ENCODE assay signal across 9 cellular contexts in the genomic region with DNA sequence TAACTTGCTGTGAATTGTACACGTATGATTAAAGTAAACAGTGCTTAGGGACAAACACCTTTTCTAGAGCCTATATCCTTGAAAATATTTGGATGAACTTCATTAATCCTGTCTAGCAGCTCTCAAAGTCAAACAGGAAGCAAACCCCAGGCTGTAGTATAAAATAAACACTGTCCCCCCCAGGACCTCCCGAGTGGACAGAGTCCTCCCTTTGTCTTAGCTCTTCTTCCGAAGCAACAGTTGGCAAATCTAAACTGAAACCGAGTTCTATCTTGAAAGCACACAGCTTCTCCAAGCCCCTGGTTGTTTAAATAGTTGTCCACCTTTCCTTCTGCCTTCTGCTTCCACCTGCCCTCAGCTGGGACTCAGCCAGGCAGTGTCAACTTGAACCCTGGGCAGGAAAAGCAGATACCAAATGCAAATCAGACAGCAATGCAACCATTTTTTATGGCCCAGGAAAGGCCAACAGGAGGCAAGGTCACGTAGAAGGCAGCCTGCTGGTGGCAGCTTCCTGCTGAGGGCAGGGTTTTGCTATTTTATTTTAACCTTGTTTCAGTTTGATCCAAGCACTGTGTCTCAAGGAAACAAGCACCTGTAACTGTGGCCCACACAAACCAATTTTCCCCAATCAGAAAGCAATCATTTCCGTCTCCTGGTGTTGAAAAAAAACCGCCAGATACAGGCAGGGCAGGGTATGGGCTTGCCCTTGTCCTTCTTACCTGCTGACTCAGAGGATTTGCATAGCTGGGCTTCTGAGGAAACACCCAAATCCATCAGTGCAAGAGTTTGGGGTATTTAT.
DNase-seq lines count a peak whose midpoint lies in the region; ATAC-seq, FAIRE-seq and TF ChIP-seq lines count a peak whose summit lies in the region.
"Had no signal": no experiment of that assay in that cellular context is flagged by ENCODE, and none has a peak within 500 bp of the region (broad histone marks: within the 10 kb centered on the region; RNA-seq: fewer than 3 reads in every experiment).

No MANE protein-coding gene starts in this region.

- intact Hi-C loops in K562 (cut with micrococcal nuclease): no loop called here

- TF ChIP-seq CTCF in K562 (IDR thresholded peaks at IDR 0.05 in 2 of 3, conservative IDR thresholded peaks at IDR 0.05 in 1 of 3; ENCODE audit: insufficient read depth in 2 of 3, low read depth in 1 of 3, low read length in 3 of 3) (no peak), brain microvascular endothelial cell (IDR thresholded peaks at IDR 0.05; ENCODE audit: low read depth, low read length, missing control alignments) (no peak), gastroesophageal sphincter (IDR thresholded peaks at IDR 0.05) (no peak)

- BruUV-seq in K562 (replicated peaks; lab: Mats Ljungman, UMichigan): no TSS peak

- no peak for FAIRE-seq in K562 (lab: Jason Lieb, UNC)

- 27% methylated on average over 7 of the region's 7 CpGs for WGBS in K562 (ENCODE audit: insufficient coverage, low coverage, missing lambda C conversion rate)
- WGBS in gastroesophageal sphincter (ENCODE audit: low coverage in 1 of 2), 2 donors: 40 to 52% methylated on average over 6 to 7 of the region's 7 CpGs

- no peak for TF ChIP-seq POLR2A in K562 (conservative IDR thresholded peaks at IDR 0.05)
- no peak for TF ChIP-seq POLR2A in gastroesophageal sphincter (IDR thresholded peaks at IDR 0.05)

- H3K4me2 ChIP-seq in K562 (ENCODE audit: insufficient read depth, low read length): peak overlapping the region; percentile 42

- H3K79me2 ChIP-seq in K562 (ENCODE audit: control insufficient read depth, insufficient read depth, low read length): no peaks in the 10 kb centered on the region

- peaks cover 10 to 29% of the 10 kb centered on the region in 2 experiments; a peak in 4 of 5 replicates for H3K4me1 ChIP-seq in K562 (replicated peaks in 1 of 2; ENCODE audit: control insufficient read depth in 2 of 2, insufficient read depth in 2 of 2, low read length in 2 of 2)
- no peaks in the 10 kb centered on the region for H3K4me1 ChIP-seq in gastroesophageal sphincter
- H3K4me1 ChIP-seq: Caco-2 had no signal

- CTCF ChIA-PET in K562 (lab: Yijun Ruan, JAX; ENCODE audit: low intra/inter-chr PET ratio): no interaction called here

- POLR2A ChIA-PET in K562 (lab: Yijun Ruan, JAX): interaction anchor here (0.9 to 2.6 kb wide), 3 partner anchors 9 to 41 kb away, joined by 3 to 14 read pairs (median 3); no protein-coding TSS in a partner anchor

- H3K9me3 ChIP-seq in K562 (replicated peaks; ENCODE audit: control insufficient read depth, insufficient read depth, low read depth, low read length) (no peaks in the 10 kb centered on the region), gastroesophageal sphincter (no peaks in the 10 kb centered on the region)
- H3K9me3 ChIP-seq: Caco-2 had no signal

- in situ Hi-C loops in K562 (cut with MboI) (no loop called here), brain microvascular endothelial cell (cut with HindIII; ENCODE audit: low pct_ligation_motif_present, low sequenced_read_pairs) (no loop called here)

- no peaks in the 10 kb centered on the region for H3K9me1 ChIP-seq in K562 (ENCODE audit: control insufficient read depth, insufficient read depth, low read length)

- DNase-seq in DMS53 treated with DMSO at 0.1 percent for 48 hours (lab: John Stamatoyannopoulos, UW; ENCODE audit: unreplicated experiment): peak; percentile 27
- DNase-seq in K562 (ENCODE audit: extremely low read depth in 1 of 4, low spot score in 3 of 4): peak in 1 of 4 experiments; percentile 24
- no peak for DNase-seq in HCEC 1CT
- DNase-seq in T1000 (lab: John Stamatoyannopoulos, UW): no peak
- no peak for DNase-seq in brain microvascular endothelial cell
- DNase-seq: Caco-2 had no signal

- no peak for TF ChIP-seq RAD21 in K562 (CRISPR knock-in tag; conservative IDR thresholded peaks at IDR 0.05 in 1 of 2, IDR thresholded peaks at IDR 0.05 in 1 of 2)

- no peaks in the 10 kb centered on the region for H4K20me1 ChIP-seq in K562 (replicated peaks; ENCODE audit: control insufficient read depth, insufficient read depth, low read length)

- ATAC-seq in GM19463 (IDR thresholded peaks at IDR 0.05; ENCODE audit: unreplicated experiment): peak; percentile 76
- ATAC-seq in HG03460 (IDR thresholded peaks at IDR 0.05; ENCODE audit: unreplicated experiment): peak; percentile 58
- ATAC-seq in K562: peak; percentile 61
- no peak for ATAC-seq in gastroesophageal sphincter

- peak overlapping the region; percentile 16 to 61; a peak in 2 of 4 replicates for H3K9ac ChIP-seq in K562 (ENCODE audit: insufficient read depth in 1 of 2, low read depth in 2 of 2, low read length in 2 of 2)

- TF ChIP-seq EP300 in K562 (IDR thresholded peaks at IDR 0.05; ENCODE audit: low read length): no peak
- TF ChIP-seq EP300 in gastroesophageal sphincter (IDR thresholded peaks at IDR 0.05): no peak

- H3K27me3 ChIP-seq in K562 (ENCODE audit: control insufficient read depth in 2 of 2, insufficient read depth in 2 of 2, low read length in 2 of 2): no peaks in the 10 kb centered on the region
- no peaks in the 10 kb centered on the region for H3K27me3 ChIP-seq in brain microvascular endothelial cell (replicated peaks)
- H3K27me3 ChIP-seq in gastroesophageal sphincter: no peaks in the 10 kb centered on the region

- H3K4me3 ChIP-seq in K562 (no peak overlapping the region), brain microvascular endothelial cell (ENCODE audit: low read depth, low read length) (no peak overlapping the region), gastroesophageal sphincter (no peak overlapping the region)

- H3K27ac ChIP-seq in K562 (ENCODE audit: extremely low read depth, low read depth, low read length) (peak overlapping the region; percentile 12; the same call in 2 of the 3 replicates), brain microvascular endothelial cell (no peak overlapping the region), gastroesophageal sphincter (no peak overlapping the region)

- H2AFZ ChIP-seq in K562 (ENCODE audit: low read depth, low read length): peak overlapping the region; percentile 78

- no peaks in the 10 kb centered on the region for H3K36me3 ChIP-seq in K562 (ENCODE audit: control insufficient read depth, insufficient read depth, low read length)
- no peaks in the 10 kb centered on the region for H3K36me3 ChIP-seq in brain microvascular endothelial cell (replicated peaks)
- H3K36me3 ChIP-seq in gastroesophageal sphincter: no peaks in the 10 kb centered on the region

TF ChIP-seq in K562, 482 proteins besides CTCF, POLR2A, EP300 and RAD21 (continues in another document):
- no peak for TF ChIP-seq HDAC2 (IDR thresholded peaks at IDR 0.05)
- 0 out of 2 replicates have a peak, but pooled peaks have one; percentile 37 for TF ChIP-seq ETV1 (tag; conservative IDR thresholded peaks at IDR 0.05; ENCODE audit: low read depth)
- 0 out of 2 replicates have a peak, but pooled peaks have one; percentile 39 for TF ChIP-seq ELF1 (tag; IDR thresholded peaks at IDR 0.05)
- TF ChIP-seq CBFA2T2 (conservative IDR thresholded peaks at IDR 0.05): no peak
- TF ChIP-seq TOE1 (IDR thresholded peaks at IDR 0.05; ENCODE audit: borderline replicate concordance): no peak
- TF ChIP-seq TOE1 (CRISPR knock-in tag; IDR thresholded peaks at IDR 0.05; ENCODE audit: borderline replicate concordance, low read depth): no peak
- TF ChIP-seq ZNF3 (CRISPR knock-in tag; IDR thresholded peaks at IDR 0.05): no peak
- TF ChIP-seq PHB2 (IDR thresholded peaks at IDR 0.05; ENCODE audit: low read depth): no peak
- no peak for TF ChIP-seq KLF1 (tag; IDR thresholded peaks at IDR 0.05)
- no peak for TF ChIP-seq ZNF274 (IDR thresholded peaks at IDR 0.05; ENCODE audit: borderline replicate concordance, low read depth, low read length)
- TF ChIP-seq NCOA2 (IDR thresholded peaks at IDR 0.05; ENCODE audit: partially characterized antibody in 2 of 2): no peak
- no peak for TF ChIP-seq ZEB2 (IDR thresholded peaks at IDR 0.05)
- TF ChIP-seq PTRF (tag; IDR thresholded peaks at IDR 0.05): no peak
- no peak for TF ChIP-seq SMAD3 (CRISPR knock-in tag; conservative IDR thresholded peaks at IDR 0.05)
- TF ChIP-seq, protein P1, sequence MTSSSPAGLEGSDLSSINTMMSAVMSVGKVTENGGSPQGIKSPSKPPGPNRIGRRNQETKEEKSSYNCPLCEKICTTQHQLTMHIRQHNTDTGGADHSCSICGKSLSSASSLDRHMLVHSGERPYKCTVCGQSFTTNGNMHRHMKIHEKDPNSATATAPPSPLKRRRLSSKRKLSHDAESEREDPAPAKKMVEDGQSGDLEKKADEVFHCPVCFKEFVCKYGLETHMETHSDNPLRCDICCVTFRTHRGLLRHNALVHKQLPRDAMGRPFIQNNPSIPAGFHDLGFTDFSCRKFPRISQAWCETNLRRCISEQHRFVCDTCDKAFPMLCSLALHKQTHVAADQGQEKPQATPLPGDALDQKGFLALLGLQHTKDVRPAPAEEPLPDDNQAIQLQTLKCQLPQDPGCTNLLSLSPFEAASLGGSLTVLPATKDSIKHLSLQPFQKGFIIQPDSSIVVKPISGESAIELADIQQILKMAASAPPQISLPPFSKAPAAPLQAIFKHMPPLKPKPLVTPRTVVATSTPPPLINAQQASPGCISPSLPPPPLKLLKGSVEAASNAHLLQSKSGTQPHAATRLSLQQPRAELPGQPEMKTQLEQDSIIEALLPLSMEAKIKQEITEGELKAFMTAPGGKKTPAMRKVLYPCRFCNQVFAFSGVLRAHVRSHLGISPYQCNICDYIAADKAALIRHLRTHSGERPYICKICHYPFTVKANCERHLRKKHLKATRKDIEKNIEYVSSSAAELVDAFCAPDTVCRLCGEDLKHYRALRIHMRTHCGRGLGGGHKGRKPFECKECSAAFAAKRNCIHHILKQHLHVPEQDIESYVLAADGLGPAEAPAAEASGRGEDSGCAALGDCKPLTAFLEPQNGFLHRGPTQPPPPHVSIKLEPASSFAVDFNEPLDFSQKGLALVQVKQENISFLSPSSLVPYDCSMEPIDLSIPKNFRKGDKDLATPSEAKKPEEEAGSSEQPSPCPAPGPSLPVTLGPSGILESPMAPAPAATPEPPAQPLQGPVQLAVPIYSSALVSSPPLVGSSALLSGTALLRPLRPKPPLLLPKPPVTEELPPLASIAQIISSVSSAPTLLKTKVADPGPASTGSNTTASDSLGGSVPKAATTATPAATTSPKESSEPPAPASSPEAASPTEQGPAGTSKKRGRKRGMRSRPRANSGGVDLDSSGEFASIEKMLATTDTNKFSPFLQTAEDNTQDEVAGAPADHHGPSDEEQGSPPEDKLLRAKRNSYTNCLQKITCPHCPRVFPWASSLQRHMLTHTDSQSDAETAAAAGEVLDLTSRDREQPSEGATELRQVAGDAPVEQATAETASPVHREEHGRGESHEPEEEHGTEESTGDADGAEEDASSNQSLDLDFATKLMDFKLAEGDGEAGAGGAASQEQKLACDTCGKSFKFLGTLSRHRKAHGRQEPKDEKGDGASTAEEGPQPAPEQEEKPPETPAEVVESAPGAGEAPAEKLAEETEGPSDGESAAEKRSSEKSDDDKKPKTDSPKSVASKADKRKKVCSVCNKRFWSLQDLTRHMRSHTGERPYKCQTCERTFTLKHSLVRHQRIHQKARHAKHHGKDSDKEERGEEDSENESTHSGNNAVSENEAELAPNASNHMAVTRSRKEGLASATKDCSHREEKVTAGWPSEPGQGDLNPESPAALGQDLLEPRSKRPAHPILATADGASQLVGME (CRISPR knock-in tag; IDR thresholded peaks at IDR 0.05): no peak
